In genomic region chr2:240164586-240164985, GRCh38 we compare ENCODE assay signal across 1 cellular context.
TF ChIP-seq lines count a peak whose summit lies in the region.

No MANE protein-coding gene starts in this region.

TF ChIP-seq in HepG2, 621 proteins besides CTCF, POLR2A, EP300 and RAD21:
- TF ChIP-seq HMGA1 (CRISPR knock-in tag; conservative IDR thresholded peaks at IDR 0.05) (no peak), ZNF652 (CRISPR knock-in tag; IDR thresholded peaks at IDR 0.05; ENCODE audit: borderline replicate concordance, low read depth) (no peak), SETDB1 (CRISPR knock-in tag; IDR thresholded peaks at IDR 0.05; ENCODE audit: borderline replicate concordance) (no peak), XRCC5 (optimal IDR thresholded peaks at IDR 0.05; ENCODE audit: low read length) (no peak), MIER3 (CRISPR knock-in tag; IDR thresholded peaks at IDR 0.05; ENCODE audit: borderline replicate concordance) (no peak), E2F5 (CRISPR knock-in tag; conservative IDR thresholded peaks at IDR 0.05) (no peak), ZNF331 (CRISPR knock-in tag; IDR thresholded peaks at IDR 0.05) (no peak), ZMYM2 (CRISPR knock-in tag; IDR thresholded peaks at IDR 0.05) (no peak), KLF15 (CRISPR knock-in tag; IDR thresholded peaks at IDR 0.05; ENCODE audit: borderline replicate concordance) (no peak), TCF7 (IDR thresholded peaks at IDR 0.05; ENCODE audit: low read depth) (no peak), PHF5A (CRISPR knock-in tag; IDR thresholded peaks at IDR 0.05; ENCODE audit: low read depth, unreplicated experiment) (no peak), POLR2G (IDR thresholded peaks at IDR 0.05; ENCODE audit: low read depth, low read length) (no peak), CREB1 (IDR thresholded peaks at IDR 0.05) (no peak), CREB1 (CRISPR knock-in tag; IDR thresholded peaks at IDR 0.05) (no peak), CBX5 (CRISPR knock-in tag; IDR thresholded peaks at IDR 0.05; ENCODE audit: borderline replicate concordance) (no peak), TEAD3 (CRISPR knock-in tag; optimal IDR thresholded peaks at IDR 0.05; ENCODE audit: borderline replicate concordance) (no peak), E2F1 (CRISPR knock-in tag; IDR thresholded peaks at IDR 0.05) (no peak), ZNF20 (CRISPR knock-in tag; IDR thresholded peaks at IDR 0.05) (no peak), KDM5A (IDR thresholded peaks at IDR 0.05; ENCODE audit: borderline replicate concordance, low read length) (no peak), CC2D1A (CRISPR knock-in tag; IDR thresholded peaks at IDR 0.05) (no peak)
